ENCODE assay signal across 19 cellular contexts in the genomic region with DNA sequence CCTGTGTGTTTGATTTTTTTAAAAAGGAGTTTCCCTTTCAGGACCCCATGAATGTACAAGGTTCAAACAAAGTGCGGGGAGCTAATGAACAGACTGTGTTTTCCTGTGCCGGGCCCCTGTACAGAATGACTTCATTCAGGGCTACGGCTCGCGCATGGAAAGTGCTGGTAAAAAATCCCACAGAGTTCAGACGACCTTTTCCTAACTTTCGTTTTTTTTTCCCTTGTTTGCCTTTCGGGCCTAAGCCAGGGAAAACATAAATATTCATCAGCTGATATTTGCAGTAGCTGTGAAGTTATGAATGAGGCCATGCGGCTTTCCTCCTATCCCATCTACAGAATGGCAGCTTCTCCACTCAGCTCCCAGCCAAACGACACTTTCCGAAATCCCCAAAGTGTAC.
"Had no signal": no experiment of that assay in that cellular context is flagged by ENCODE, and none has a peak within 500 bp of the region (broad histone marks: within the 10 kb centered on the region; RNA-seq: fewer than 3 reads in every experiment).

No MANE protein-coding gene starts in this region.

- ATAC-seq: activated CD8-positive, alpha-beta T cell treated with anti-CD3 and anti-CD28 coated beads for 36 hours; activated naive CD8-positive, alpha-beta T cell treated with anti-CD3 and anti-CD28 coated beads, Interleukin-2, amount 50 U/mL, for 24 hours; activated T-cell treated with anti-CD3 and anti-CD28 coated beads, Interleukin-2, amount 50 U/mL, for 72 hours; foreskin keratinocyte; left colon had no signal

- H3K4me2 ChIP-seq: neural progenitor cell had no signal

- H3K27me3 ChIP-seq: esophagus muscularis mucosa, foreskin keratinocyte, neural progenitor cell, spleen had no signal

- H3K36me3 ChIP-seq: esophagus muscularis mucosa, neural progenitor cell, SJSA1, spleen had no signal

- H3K4me1 Mint-ChIP-seq: activated naive CD8-positive, alpha-beta T cell treated with anti-CD3 and anti-CD28 coated beads, Interleukin-2, amount 50 U/mL, for 24 hours had no signal

- DNase-seq: activated CD8-positive, alpha-beta memory T cell treated with anti-CD3 and anti-CD28 coated beads, Interleukin-2, amount 50 U/mL, for 4 hours; activated CD8-positive, alpha-beta T cell treated with anti-CD3 and anti-CD28 coated beads for 36 hours; activated naive CD4-positive, alpha-beta T cell treated with Interleukin-2 at 50 U/mL for 16 hours; activated naive CD8-positive, alpha-beta T cell treated with anti-CD3 and anti-CD28 coated beads, Interleukin-2, amount 50 U/mL, for 24 hours; activated T-cell treated with anti-CD3 and anti-CD28 coated beads, Interleukin-2, amount 50 U/mL, for 72 hours; central memory CD4-positive, alpha-beta T cell; foreskin keratinocyte; left colon; mesendoderm; spleen; stimulated activated CD4-positive, alpha-beta T cell treated with anti-CD3 and anti-CD28 coated beads, Interleukin-1b, Interleukin-23, amount 100 ng/mL, for 48 hours; stimulated activated naive CD4-positive, alpha-beta T cell; T1000; trophoblast cell had no signal

- H2AFZ ChIP-seq: neural progenitor cell had no signal

- H3K27ac ChIP-seq: esophagus muscularis mucosa, foreskin keratinocyte, neural progenitor cell, SJSA1, spleen, VCaP had no signal

- H3K4me3 ChIP-seq: esophagus muscularis mucosa, neural progenitor cell, SJSA1, spleen had no signal

- H3K36me3 Mint-ChIP-seq: neural progenitor cell had no signal

- H3K4me1 ChIP-seq: esophagus muscularis mucosa, foreskin keratinocyte, neural progenitor cell, SJSA1, spleen had no signal

- H3K9ac ChIP-seq: neural progenitor cell had no signal

- H3K27ac Mint-ChIP-seq: activated CD8-positive, alpha-beta T cell treated with anti-CD3 and anti-CD28 coated beads for 36 hours; activated naive CD8-positive, alpha-beta T cell treated with anti-CD3 and anti-CD28 coated beads, Interleukin-2, amount 50 U/mL, for 24 hours; activated T-cell treated with anti-CD3 and anti-CD28 coated beads, Interleukin-2, amount 50 U/mL, for 72 hours; dendritic cell treated with granulocyte-macrophage colony-stimulating factor and Interleukin-4, amounts not matched to agents 40 ng/mL and 50 ng/mL, for 4 days; neural progenitor cell had no signal

- H3K9me3 ChIP-seq: SJSA1, spleen had no signal

- H3K9me3 Mint-ChIP-seq: activated CD8-positive, alpha-beta T cell treated with anti-CD3 and anti-CD28 coated beads for 36 hours; activated naive CD8-positive, alpha-beta T cell treated with anti-CD3 and anti-CD28 coated beads, Interleukin-2, amount 50 U/mL, for 24 hours; activated T-cell treated with anti-CD3 and anti-CD28 coated beads, Interleukin-2, amount 50 U/mL, for 72 hours; dendritic cell treated with granulocyte-macrophage colony-stimulating factor and Interleukin-4, amounts not matched to agents 40 ng/mL and 50 ng/mL, for 4 days; neural progenitor cell had no signal

- H3K4me3 Mint-ChIP-seq: activated CD8-positive, alpha-beta T cell treated with anti-CD3 and anti-CD28 coated beads for 36 hours; activated naive CD8-positive, alpha-beta T cell treated with anti-CD3 and anti-CD28 coated beads, Interleukin-2, amount 50 U/mL, for 24 hours; activated T-cell treated with anti-CD3 and anti-CD28 coated beads, Interleukin-2, amount 50 U/mL, for 72 hours; dendritic cell treated with granulocyte-macrophage colony-stimulating factor and Interleukin-4, amounts not matched to agents 40 ng/mL and 50 ng/mL, for 4 days; neural progenitor cell had no signal
